21 cellular contexts compared by ENCODE assay signal in the genomic region with DNA sequence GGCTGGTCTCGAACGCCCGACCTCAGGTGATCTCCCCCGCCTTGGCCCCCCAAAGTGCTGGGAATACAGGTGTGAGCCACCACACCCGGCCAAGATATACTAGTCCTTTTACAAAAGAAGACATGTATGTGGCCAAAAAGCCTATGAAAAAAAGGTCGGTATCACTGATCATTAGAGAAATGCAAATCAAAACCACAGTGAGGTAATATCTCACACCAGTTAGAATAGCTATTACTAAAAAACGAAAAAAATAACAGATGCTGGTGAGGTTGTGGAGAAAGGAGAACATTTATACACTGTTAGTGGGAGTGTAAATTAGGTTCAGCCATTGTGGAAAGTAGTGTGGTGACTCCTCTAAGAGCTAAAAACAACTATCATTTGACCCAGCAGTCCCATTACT.
"Had no signal": no experiment of that assay in that cellular context is flagged by ENCODE, and none has a peak within 500 bp of the region (broad histone marks: within the 10 kb centered on the region; RNA-seq: fewer than 3 reads in every experiment).

No MANE protein-coding gene starts in this region.

- H3K4me1 Mint-ChIP-seq: nephron; stimulated activated naive B cell treated with anti-CD40 and anti-IgM and Interleukin-4, amounts not matched to agents 10 μg/mL and 1 μg/mL and 100 μg/mL, for 72 hours had no signal

- DNase-seq: activated CD4-positive, alpha-beta T cell treated with anti-CD3 and anti-CD28 coated beads for 48 hours; activated CD4-positive, alpha-beta T cell treated with anti-CD3 and anti-CD28 coated beads, Interleukin-2, amount 50 U/mL, for 48 hours; activated CD8-positive, alpha-beta memory T cell treated with anti-CD3 and anti-CD28 coated beads for 24 hours; activated gamma-delta T cell; activated naive CD4-positive, alpha-beta T cell treated with anti-CD3 and anti-CD28 coated beads, Interleukin-2, amount 50 U/mL, for 16 hours; central memory CD4-positive, alpha-beta T cell; head of caudate nucleus; hippocampal formation; left cardiac atrium; mammary epithelial cell; posterior cingulate gyrus; right cardiac atrium; stimulated activated CD4-positive, alpha-beta T cell treated with anti-CD3 and anti-CD28 coated beads, Interleukin-15, amount 100 ng/mL, for 24 hours; stimulated activated CD4-positive, alpha-beta T cell treated with anti-CD3 and anti-CD28 coated beads, Interleukin-2, amount 100 ng/mL, for 24 hours; stimulated activated naive B cell treated with anti-CD40 and anti-IgM and Interleukin-4, amounts not matched to agents 10 μg/mL and 1 μg/mL and 100 μg/mL, for 72 hours; stomach; thyroid gland; upper lobe of left lung; WERI-Rb-1 had no signal

- ATAC-seq: activated CD4-positive, CD25-positive, alpha-beta regulatory T cell treated with anti-CD3 and anti-CD28 coated beads, Interleukin-2, amount 50 U/mL, for 24 hours; left cardiac atrium; right cardiac atrium; stimulated activated naive B cell treated with anti-CD40 and anti-IgM and Interleukin-4, amounts not matched to agents 10 μg/mL and 1 μg/mL and 100 μg/mL, for 72 hours had no signal

- H3K4me3 Mint-ChIP-seq: nephron; stimulated activated naive B cell treated with anti-CD40 and anti-IgM and Interleukin-4, amounts not matched to agents 10 μg/mL and 1 μg/mL and 100 μg/mL, for 72 hours had no signal

- H3K9me3 Mint-ChIP-seq: stimulated activated naive B cell treated with anti-CD40 and anti-IgM and Interleukin-4, amounts not matched to agents 10 μg/mL and 1 μg/mL and 100 μg/mL, for 72 hours had no signal

- H3K27ac Mint-ChIP-seq: nephron; stimulated activated naive B cell treated with anti-CD40 and anti-IgM and Interleukin-4, amounts not matched to agents 10 μg/mL and 1 μg/mL and 100 μg/mL, for 72 hours had no signal
